ENCODE assay signal across 27 cellular contexts in genomic region chr3:123374016-123374415, GRCh38.
DNase-seq lines count a peak whose midpoint lies in the region; ATAC-seq and TF ChIP-seq lines count a peak whose summit lies in the region.
"Had no signal": no experiment of that assay in that cellular context is flagged by ENCODE, and none has a peak within 500 bp of the region (broad histone marks: within the 10 kb centered on the region; RNA-seq: fewer than 3 reads in every experiment).

No MANE protein-coding gene starts in this region.

- peak overlapping the region; percentile 77 to 95 for H3K27ac ChIP-seq in thoracic aorta
- H3K27ac ChIP-seq: 22Rv1, foreskin keratinocyte, SJSA1, VCaP had no signal

- peak; percentile 21 for ATAC-seq in thoracic aorta (ENCODE audit: insufficient number of reproducible peaks, low FRiP score, low read depth)
- ATAC-seq: esophagus mucosa, foreskin keratinocyte, HepG2, mucosa of descending colon had no signal

- H3K9me3 ChIP-seq in thoracic aorta: no peaks in the 10 kb centered on the region
- H3K9me3 ChIP-seq: SJSA1 had no signal

- H3K4me3 ChIP-seq in thoracic aorta: no peak overlapping the region
- H3K4me3 ChIP-seq: mucosa of descending colon, SJSA1 had no signal

- peak; percentile 54 for DNase-seq in NCI-H82 (lab: John Stamatoyannopoulos, UW)
- no peak for DNase-seq in NCI-H82 treated with DMSO at 0.1 percent for 48 hours (lab: John Stamatoyannopoulos, UW; ENCODE audit: unreplicated experiment)
- peak; percentile 94 to 97 for DNase-seq in NCI-H524 (lab: John Stamatoyannopoulos, UW)
- DNase-seq in mesenteric fat pad (ENCODE audit: low spot score): peak; percentile 4
- no peak for DNase-seq in thoracic aorta (ENCODE audit: low spot score)
- DNase-seq in amniotic stem cell (lab: John Stamatoyannopoulos, UW): no peak
- no peak for DNase-seq in ureter (ENCODE audit: low spot score)
- no peak for DNase-seq in activated CD4-positive, alpha-beta T cell treated with anti-CD3 and anti-CD28 coated beads for 1 hour
- DNase-seq: activated CD4-positive, alpha-beta T cell treated with anti-CD3 and anti-CD28 coated beads, Interleukin-2, amount 10 ng/mL, durations not matched to agents 24 days and 14 days; activated CD8-positive, alpha-beta memory T cell treated with anti-CD3 and anti-CD28 coated beads for 24 hours; activated naive CD8-positive, alpha-beta T cell treated with anti-CD3 and anti-CD28 coated beads for 36 hours; C1 segment of cervical spinal cord; COR-L47; dermis blood vessel endothelial cell; foreskin keratinocyte; mucosa of descending colon; NCI-H1417 treated with DMSO at 0.1 percent for 48 hours; NCI-H2081 treated with DMSO at 0.1 percent for 48 hours; NCI-H345; small intestine; stimulated activated naive CD4-positive, alpha-beta T cell treated with Interleukin-2 at 50 U/mL for 16 hours; T-helper 9 cell had no signal

- no peak for TF ChIP-seq CTCF in thoracic aorta (IDR thresholded peaks at IDR 0.05)

- no peaks in the 10 kb centered on the region for H3K36me3 ChIP-seq in thoracic aorta
- H3K36me3 ChIP-seq: SJSA1 had no signal

- H3K4me1 ChIP-seq in thoracic aorta (ENCODE audit: control insufficient read depth in 1 of 2, low read depth in 2 of 2): peaks cover 30 to 100% of the 10 kb centered on the region in 2 donors
- H3K4me1 ChIP-seq: foreskin keratinocyte, SJSA1 had no signal

- no peaks in the 10 kb centered on the region for H3K27me3 ChIP-seq in thoracic aorta (replicated peaks; ENCODE audit: insufficient read depth)
- H3K27me3 ChIP-seq: SJSA1 had no signal

Comparison
In these comparisons a context has a peak if more than half of its experiments do, and no peak if none do; other contexts are left out.
1. DNase-seq: peak in NCI-H82 (single experiment), NCI-H524 (2 of 2) and mesenteric fat pad (single experiment); none in NCI-H82 treated with DMSO at 0.1 percent for 48 hours (single experiment), thoracic aorta (single experiment), amniotic stem cell (single experiment), ureter (single experiment) and activated CD4-positive, alpha-beta T cell treated with anti-CD3 and anti-CD28 coated beads for 1 hour (single experiment).